ENCODE assay signal across 1 cellular context in genomic region chr19:38736036-38736412, GRCh38.
TF ChIP-seq lines count a peak whose summit lies in the region.

No MANE protein-coding gene starts in this region.

TF ChIP-seq in K562, 482 proteins besides CTCF, POLR2A, EP300 and RAD21 (continued from another document):
- TF ChIP-seq MEIS2 (IDR thresholded peaks at IDR 0.05; ENCODE audit: partially characterized antibody) (no peak), ZNF766 (CRISPR knock-in tag; conservative IDR thresholded peaks at IDR 0.05) (no peak), IFI16 (CRISPR knock-in tag; IDR thresholded peaks at IDR 0.05) (no peak), RBFOX2 (IDR thresholded peaks at IDR 0.05; ENCODE audit: low read depth, low read length) (peak; percentile 67), CHD4 (IDR thresholded peaks at IDR 0.05; ENCODE audit: insufficient read depth, insufficient replicate concordance, low read depth, low read length, poor library complexity, severe bottlenecking) (no peak), MAFG (tag; conservative IDR thresholded peaks at IDR 0.05) (no peak), ZNF354B (CRISPR knock-in tag; IDR thresholded peaks at IDR 0.05) (no peak), ZBTB12 (CRISPR knock-in tag; IDR thresholded peaks at IDR 0.05) (no peak), POLR2AphosphoS5 (IDR thresholded peaks at IDR 0.05; ENCODE audit: control insufficient read depth, insufficient read depth, low read depth, low read length) (no peak), POLR2G (IDR thresholded peaks at IDR 0.05; ENCODE audit: low read depth, low read length) (peak; percentile 79), NCOA2 (IDR thresholded peaks at IDR 0.05; ENCODE audit: partially characterized antibody in 2 of 2) (no peak), SFPQ (IDR thresholded peaks at IDR 0.05; ENCODE audit: low read depth, low read length) (no peak), MAX (CRISPR knock-in tag; IDR thresholded peaks at IDR 0.05) (peak; percentile 68), HDAC1 (IDR thresholded peaks at IDR 0.05) (peak in 1 of 2 experiments; percentile 11; a peak in 1 of 4 replicates), CREM (IDR thresholded peaks at IDR 0.05; ENCODE audit: low read depth) (peak; percentile 48; the same call in 1 of the 2 replicates), CHD2 (IDR thresholded peaks at IDR 0.05; ENCODE audit: low read depth, low read length) (no peak), MAFF (IDR thresholded peaks at IDR 0.05; ENCODE audit: low read length) (no peak), GATAD2A (IDR thresholded peaks at IDR 0.05) (peak; percentile 75; the same call in 1 of the 2 replicates), HMGN3 (IDR thresholded peaks at IDR 0.05; ENCODE audit: borderline replicate concordance, extremely low read depth, insufficient read length, low read depth, low read length) (peak; percentile 46), ID3 (CRISPR knock-in tag; IDR thresholded peaks at IDR 0.05) (no peak), ID3 (tag; IDR thresholded peaks at IDR 0.05) (no peak), E2F6 (IDR thresholded peaks at IDR 0.05; ENCODE audit: borderline replicate concordance in 1 of 2, extremely low read depth in 1 of 2, insufficient read depth in 1 of 2, insufficient read length in 1 of 2, low read depth in 1 of 2, low read length in 1 of 2, poor library complexity in 1 of 2, severe bottlenecking in 1 of 2) (peak; percentile 22 to 47), RB1 (IDR thresholded peaks at IDR 0.05; ENCODE audit: low read depth) (peak; percentile 58), ZNF24 (IDR thresholded peaks at IDR 0.05) (no peak), CEBPG (CRISPR knock-in tag; IDR thresholded peaks at IDR 0.05) (0 out of 2 replicates have a peak, but pooled peaks have one; percentile 0), CEBPG (tag; conservative IDR thresholded peaks at IDR 0.05 in 1 of 2, IDR thresholded peaks at IDR 0.05 in 1 of 2) (no peak), KDM5B (IDR thresholded peaks at IDR 0.05; ENCODE audit: insufficient replicate concordance, low read depth, low read length) (peak; percentile 55), LEF1 (IDR thresholded peaks at IDR 0.05) (no peak), ZNF197 (CRISPR knock-in tag; IDR thresholded peaks at IDR 0.05; ENCODE audit: low read depth) (no peak), SMAD2 (IDR thresholded peaks at IDR 0.05; ENCODE audit: low read depth, low read length) (no peak), HNRNPL (IDR thresholded peaks at IDR 0.05; ENCODE audit: low read depth, low read length) (0 out of 2 replicates have a peak, but pooled peaks have one; percentile 25), NCOA6 (IDR thresholded peaks at IDR 0.05) (peak; percentile 95), CGGBP1 (CRISPR knock-in tag; IDR thresholded peaks at IDR 0.05) (no peak), VEZF1 (CRISPR knock-in tag; IDR thresholded peaks at IDR 0.05) (peak; percentile 4; the same call in 1 of the 2 replicates), NR2C2 (CRISPR knock-in tag; IDR thresholded peaks at IDR 0.05) (no peak), NR2C2 (tag; IDR thresholded peaks at IDR 0.05) (peak; percentile 45; the same call in 1 of the 2 replicates), NCOA1 (IDR thresholded peaks at IDR 0.05; ENCODE audit: low read depth) (no peak), NFE2 (IDR thresholded peaks at IDR 0.05; ENCODE audit: low read depth) (no peak), AFF1 (IDR thresholded peaks at IDR 0.05; ENCODE audit: low read depth in 1 of 2, partially characterized antibody in 2 of 2) (no peak), ZKSCAN1 (IDR thresholded peaks at IDR 0.05; ENCODE audit: low read depth, low read length) (no peak)
